In the genomic region with DNA sequence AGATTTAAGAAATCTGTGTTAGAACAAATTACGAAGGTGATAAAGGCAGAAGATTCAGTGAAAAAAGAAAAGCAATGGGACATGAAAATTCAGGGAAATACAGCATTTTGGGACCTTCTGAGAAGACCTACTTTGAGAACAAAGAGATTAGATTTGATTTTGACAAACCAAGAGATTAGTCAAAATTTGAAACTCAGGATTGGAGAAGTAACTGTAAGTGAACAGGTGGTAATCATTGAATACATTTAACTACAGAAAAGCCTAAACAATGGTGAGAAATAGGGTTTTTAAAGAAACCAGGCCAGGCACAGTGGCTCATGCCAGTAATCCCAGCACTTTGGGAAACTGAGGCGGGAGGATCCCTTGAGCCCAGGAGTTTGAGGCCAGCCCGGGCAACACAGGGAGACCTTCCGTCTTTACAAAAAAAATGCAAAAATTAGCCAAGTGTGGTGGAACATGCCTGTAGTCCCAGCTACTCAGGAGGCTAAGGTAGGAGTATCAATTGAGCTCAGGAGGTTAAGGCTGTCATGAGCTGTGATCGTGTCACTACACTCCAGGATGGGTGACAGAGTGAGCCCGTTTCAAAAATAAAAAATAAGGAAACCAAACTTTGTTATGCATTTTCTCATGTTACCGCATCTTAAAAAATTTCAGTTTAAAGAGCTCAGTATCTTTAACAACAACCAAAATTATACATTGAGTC, we compare ENCODE assay signal across 11 cellular contexts. TPM values are rescaled to one million over a fixed set of nuclear protein-coding genes. Genes with fewer than 3 reads are reported as not detected.
DNase-seq lines count a peak whose midpoint lies in the region; ATAC-seq, FAIRE-seq and TF ChIP-seq lines count a peak whose summit lies in the region.
"Had no signal": no experiment of that assay in that cellular context is flagged by ENCODE, and none has a peak within 500 bp of the region (broad histone marks: within the 10 kb centered on the region; RNA-seq: fewer than 3 reads in every experiment).

No MANE protein-coding gene starts in this region.

- H3K27me3 ChIP-seq in suprapubic skin = no peaks in the 10 kb centered on the region

- no peak overlapping the region for H3K4me3 ChIP-seq in suprapubic skin
- H3K4me3 ChIP-seq in mucosa of descending colon = no peak overlapping the region

- H3K9me3 Mint-ChIP-seq in activated CD8-positive, alpha-beta T cell treated with anti-CD3 and anti-CD28 coated beads for 36 hours = no peaks in the 10 kb centered on the region
- no peaks in the 10 kb centered on the region for H3K9me3 Mint-ChIP-seq in activated CD8-positive, alpha-beta T cell treated with anti-CD3 and anti-CD28 coated beads, Interleukin-2, amount 10 ng/mL, durations not matched to agents 7 days and 5 days (ENCODE audit: insufficient read depth)
- H3K9me3 Mint-ChIP-seq in MCF 10A (ENCODE audit: unreplicated experiment) = no peaks in the 10 kb centered on the region
- H3K9me3 Mint-ChIP-seq: activated naive CD4-positive, alpha-beta T cell treated with anti-CD3 and anti-CD28 coated beads for 36 hours had no signal

- H3K27me3 Mint-ChIP-seq in activated CD8-positive, alpha-beta T cell treated with anti-CD3 and anti-CD28 coated beads for 36 hours = no peaks in the 10 kb centered on the region
- H3K27me3 Mint-ChIP-seq in activated CD8-positive, alpha-beta T cell treated with anti-CD3 and anti-CD28 coated beads, Interleukin-2, amount 10 ng/mL, durations not matched to agents 7 days and 5 days (ENCODE audit: low read depth) = no peaks in the 10 kb centered on the region
- no peaks in the 10 kb centered on the region for H3K27me3 Mint-ChIP-seq in MCF 10A (ENCODE audit: insufficient read depth, unreplicated experiment)

- no peak for DNase-seq in activated CD8-positive, alpha-beta T cell treated with anti-CD3 and anti-CD28 coated beads for 36 hours
- DNase-seq in activated CD8-positive, alpha-beta T cell treated with anti-CD3 and anti-CD28 coated beads, Interleukin-2, amount 10 ng/mL, durations not matched to agents 7 days and 5 days = no peak
- DNase-seq in MCF 10A (ENCODE audit: unreplicated experiment) = no peak
- DNase-seq in suprapubic skin (ENCODE audit: low spot score in 2 of 2) = no peak
- DNase-seq in mucosa of descending colon = no peak
- DNase-seq in frontal cortex (ENCODE audit: low spot score in 2 of 2) = no peak
- DNase-seq: activated naive CD4-positive, alpha-beta T cell treated with anti-CD3 and anti-CD28 coated beads for 36 hours; NCI-H2107 had no signal

- peaks cover 19% of the 10 kb centered on the region for H3K4me1 Mint-ChIP-seq in activated CD8-positive, alpha-beta T cell treated with anti-CD3 and anti-CD28 coated beads for 36 hours (ENCODE audit: low read depth)
- peaks cover 8% of the 10 kb centered on the region for H3K4me1 Mint-ChIP-seq in activated CD8-positive, alpha-beta T cell treated with anti-CD3 and anti-CD28 coated beads, Interleukin-2, amount 10 ng/mL, durations not matched to agents 7 days and 5 days (ENCODE audit: low read depth)
- peaks cover 28% of the 10 kb centered on the region for H3K4me1 Mint-ChIP-seq in MCF 10A (ENCODE audit: insufficient read depth, unreplicated experiment)

- no peaks in the 10 kb centered on the region for H3K9me3 ChIP-seq in suprapubic skin
- no peaks in the 10 kb centered on the region for H3K9me3 ChIP-seq in mucosa of descending colon

- peaks cover 14% of the 10 kb centered on the region for H3K4me1 ChIP-seq in suprapubic skin
- H3K4me1 ChIP-seq in mucosa of descending colon (ENCODE audit: low read depth) = no peaks in the 10 kb centered on the region

- peak overlapping the region; percentile 16 for H3K27ac ChIP-seq in suprapubic skin

- no peak for TF ChIP-seq EP300 in suprapubic skin (IDR thresholded peaks at IDR 0.05)

- peak overlapping the region; percentile 17 for H3K4me3 Mint-ChIP-seq in activated CD8-positive, alpha-beta T cell treated with anti-CD3 and anti-CD28 coated beads for 36 hours
- H3K4me3 Mint-ChIP-seq in activated CD8-positive, alpha-beta T cell treated with anti-CD3 and anti-CD28 coated beads, Interleukin-2, amount 10 ng/mL, durations not matched to agents 7 days and 5 days = no peak overlapping the region
- peak overlapping the region; percentile 32 for H3K4me3 Mint-ChIP-seq in MCF 10A (ENCODE audit: unreplicated experiment)

- no peaks in the 10 kb centered on the region for H3K36me3 ChIP-seq in suprapubic skin
- no peaks in the 10 kb centered on the region for H3K36me3 ChIP-seq in mucosa of descending colon (ENCODE audit: low read depth)

- TF ChIP-seq CTCF in activated CD8-positive, alpha-beta T cell treated with anti-CD3 and anti-CD28 coated beads for 36 hours (IDR thresholded peaks at IDR 0.05) = no peak
- TF ChIP-seq CTCF in MCF 10A (IDR thresholded peaks at IDR 0.05; ENCODE audit: unreplicated experiment) (no peak), suprapubic skin (IDR thresholded peaks at IDR 0.05) (no peak), mucosa of descending colon (IDR thresholded peaks at IDR 0.05) (no peak)

- peak overlapping the region; percentile 79 for H3K27ac Mint-ChIP-seq in activated CD8-positive, alpha-beta T cell treated with anti-CD3 and anti-CD28 coated beads for 36 hours
- H3K27ac Mint-ChIP-seq in activated CD8-positive, alpha-beta T cell treated with anti-CD3 and anti-CD28 coated beads, Interleukin-2, amount 10 ng/mL, durations not matched to agents 7 days and 5 days = no peak overlapping the region
- H3K27ac Mint-ChIP-seq in MCF 10A (ENCODE audit: low read depth, unreplicated experiment) = peak overlapping the region; percentile 73
- H3K27ac Mint-ChIP-seq: activated naive CD4-positive, alpha-beta T cell treated with anti-CD3 and anti-CD28 coated beads for 36 hours had no signal

- intact Hi-C loops in activated CD8-positive, alpha-beta T cell treated with anti-CD3 and anti-CD28 coated beads for 36 hours (cut with micrococcal nuclease) = loop anchor here (10.0 kb wide), 1 partner anchor 88 kb away; no protein-coding TSS in a partner anchor
- intact Hi-C loops in MCF 10A (cut with micrococcal nuclease) (no loop called here), mucosa of descending colon (cut with DNase I, micrococcal nuclease) (no loop called here)

- no peaks in the 10 kb centered on the region for H3K36me3 Mint-ChIP-seq in activated CD8-positive, alpha-beta T cell treated with anti-CD3 and anti-CD28 coated beads for 36 hours (ENCODE audit: low read depth)
- no peaks in the 10 kb centered on the region for H3K36me3 Mint-ChIP-seq in activated CD8-positive, alpha-beta T cell treated with anti-CD3 and anti-CD28 coated beads, Interleukin-2, amount 10 ng/mL, durations not matched to agents 7 days and 5 days (ENCODE audit: low read depth)
- H3K36me3 Mint-ChIP-seq in MCF 10A (ENCODE audit: insufficient read depth, unreplicated experiment) = peaks cover 6% of the 10 kb centered on the region

- no peak for ATAC-seq in activated CD8-positive, alpha-beta T cell treated with anti-CD3 and anti-CD28 coated beads for 36 hours
- ATAC-seq in activated CD8-positive, alpha-beta T cell treated with anti-CD3 and anti-CD28 coated beads, Interleukin-2, amount 10 ng/mL, durations not matched to agents 7 days and 5 days = no peak
- ATAC-seq in HG03103 (IDR thresholded peaks at IDR 0.05; ENCODE audit: low read depth, unreplicated experiment) (peak; percentile 40), mucosa of descending colon (no peak), HG03175 (IDR thresholded peaks at IDR 0.05; ENCODE audit: unreplicated experiment) (no peak)

- 63% methylated on average over 7 of the region's 7 CpGs for WGBS in suprapubic skin

- no TSS peak for BruUV-seq in MCF 10A (replicated peaks; lab: Mats Ljungman, UMichigan)

- no peak for TF ChIP-seq POLR2A in suprapubic skin (IDR thresholded peaks at IDR 0.05)

- POLR2A ChIA-PET in activated CD8-positive, alpha-beta T cell treated with anti-CD3 and anti-CD28 coated beads for 36 hours (lab: Charles Lee) = interaction anchor here (1.0 to 2.2 kb wide), 2 partner anchors 8 to 50 kb away, joined by 3 to 9 read pairs; partner anchors contain the start of gene SAV1
- POLR2A ChIA-PET in activated CD8-positive, alpha-beta T cell treated with anti-CD3 and anti-CD28 coated beads, Interleukin-2, amount 10 ng/mL, durations not matched to agents 7 days and 5 days (lab: Charles Lee) = no interaction called here
- POLR2A ChIA-PET in MCF 10A (lab: Yijun Ruan, JAX) = interaction anchor here (0.6 to 3.0 kb wide), 18 partner anchors 9 to 365 kb away, joined by 3 to 40 read pairs (median 4); partner anchors contain the start of genes ATL1, DMAC2L, L2HGDH and SAV1

- FAIRE-seq in frontal cortex (lab: Jason Lieb, UNC) = no peak
- FAIRE-seq: TTC549 had no signal

- CTCF ChIA-PET in activated CD8-positive, alpha-beta T cell treated with anti-CD3 and anti-CD28 coated beads for 36 hours (lab: Charles Lee) = interaction anchor here (1.4 to 1.8 kb wide), 3 partner anchors 38 to 183 kb away, joined by 5 to 7 read pairs (median 6); no protein-coding TSS in a partner anchor
- CTCF ChIA-PET in activated CD8-positive, alpha-beta T cell treated with anti-CD3 and anti-CD28 coated beads, Interleukin-2, amount 10 ng/mL, durations not matched to agents 7 days and 5 days (lab: Charles Lee) = interaction anchor here (1.1 kb wide), 1 partner anchor 9 kb away, joined by 3 read pairs; no protein-coding TSS in a partner anchor
- CTCF ChIA-PET in MCF 10A (lab: Yijun Ruan, JAX) = interaction anchor here (0.6 to 1.8 kb wide), 6 partner anchors 9 to 134 kb away, joined by 3 to 5 read pairs (median 4); partner anchors contain the start of gene SAV1

RNA-seq across cellular contexts. Expression of gene SAV1, which starts 8.9 kb away (rescaled TPM):
- total RNA-seq in activated CD8-positive, alpha-beta T cell treated with anti-CD3 and anti-CD28 coated beads for 36 hours = 10 to 100 TPM; 13.2 to 13.4 TPM
- total RNA-seq in activated CD8-positive, alpha-beta T cell treated with anti-CD3 and anti-CD28 coated beads, Interleukin-2, amount 10 ng/mL, durations not matched to agents 7 days and 5 days = 1 to 10 TPM; 2.1 to 2.8 TPM
- 32.5 and 34.7 TPM in 2 replicates for total RNA-seq in MCF 10A (2022)
- 10 to 100 TPM; 23.3 to 40.0 (median 26.2) TPM for total RNA-seq in suprapubic skin
- total RNA-seq in mucosa of descending colon = 10 to 100 TPM; 17.0 to 29.0 (median 18.0) TPM
- 19.6 TPM for total RNA-seq in frontal cortex
